15 cellular contexts compared by ENCODE assay signal in genomic region chr1:53526451-53527101, GRCh38.
A peak's percentile ranks its signal among the peaks of the same experiment; 100 is the strongest.
DNase-seq lines count a peak whose midpoint lies in the region; ATAC-seq and TF ChIP-seq lines count a peak whose summit lies in the region.
"Had no signal": no experiment of that assay in that cellular context is flagged by ENCODE, and none has a peak within 500 bp of the region (broad histone marks: within the 10 kb centered on the region; RNA-seq: fewer than 3 reads in every experiment).

No MANE protein-coding gene starts in this region.

- H3K4me3 Mint-ChIP-seq in mesothelial cell of epicardium: peak overlapping the region; percentile 4
- H3K4me3 Mint-ChIP-seq: activated T-helper 17 cell treated with anti-CD3 and anti-CD28 coated beads, Interleukin-2, amount 50 U/mL, for 72 hours; immature natural killer cell had no signal

- H3K9ac ChIP-seq in mesendoderm (ENCODE audit: low read length): no peak overlapping the region

- H4K5ac ChIP-seq in mesendoderm (ENCODE audit: low read length): no peak overlapping the region

- ATAC-seq in upper lobe of right lung: peak; percentile 45
- no peak for ATAC-seq in HG03439 (IDR thresholded peaks at IDR 0.05; ENCODE audit: unreplicated experiment)
- ATAC-seq: activated T-helper 17 cell treated with anti-CD3 and anti-CD28 coated beads, Interleukin-2, amount 50 U/mL, for 72 hours had no signal

- H3K4me3 ChIP-seq in fibroblast of mammary gland (ENCODE audit: control insufficient read depth, low read depth, low read length): no peak overlapping the region
- no peak overlapping the region for H3K4me3 ChIP-seq in upper lobe of right lung
- H3K4me3 ChIP-seq in mesendoderm (ENCODE audit: low read length): no peak overlapping the region
- H3K4me3 ChIP-seq: dorsolateral prefrontal cortex had no signal

- H2AK5ac ChIP-seq in mesendoderm (ENCODE audit: low read length): no peak overlapping the region

- DNase-seq in NCI-H526 treated with DMSO at 0.1 percent for 48 hours (lab: John Stamatoyannopoulos, UW) (peak; percentile 53), fibroblast of mammary gland (ENCODE audit: low read depth) (peak; percentile 48), mesothelial cell of epicardium (ENCODE audit: low spot score in 2 of 2, unreplicated experiment in 2 of 2) (peak; percentile 40 to 67), upper lobe of right lung (no peak), mesendoderm (no peak), HCEC 1CT (no peak), GM10266 (ENCODE audit: extremely low spot score) (no peak)
- DNase-seq: DND-41; dorsolateral prefrontal cortex; immature natural killer cell; NCI-H1694; OCI-M1; stimulated activated CD8-positive, alpha-beta memory T cell treated with anti-CD3 and anti-CD28 coated beads, Interleukin-4, amount 100 ng/mL, for 48 hours had no signal

- no peaks in the 10 kb centered on the region for H3K79me2 ChIP-seq in mesendoderm (ENCODE audit: control insufficient read depth, insufficient read depth, low read length)

- no peak overlapping the region for H2BK120ac ChIP-seq in mesendoderm (ENCODE audit: low read depth, low read length)

- no peak overlapping the region for H2BK15ac ChIP-seq in mesendoderm (replicated peaks; ENCODE audit: low read depth)

- no peaks in the 10 kb centered on the region for H3K9me3 ChIP-seq in upper lobe of right lung

- H2BK5ac ChIP-seq in mesendoderm (ENCODE audit: low read length): no peak overlapping the region

- no peak for TF ChIP-seq CTCF in fibroblast of mammary gland (conservative IDR thresholded peaks at IDR 0.05; ENCODE audit: control insufficient read depth, insufficient read depth, low read depth, low read length)
- TF ChIP-seq CTCF in mesothelial cell of epicardium (IDR thresholded peaks at IDR 0.05; ENCODE audit: unreplicated experiment): no peak
- no peak for TF ChIP-seq CTCF in upper lobe of right lung (IDR thresholded peaks at IDR 0.05)
- TF ChIP-seq CTCF in GM10266 (IDR thresholded peaks at IDR 0.05; ENCODE audit: control insufficient read depth, insufficient read depth, low read depth, missing control alignments): no peak

- intact Hi-C loops in upper lobe of right lung (cut with DNase I): no loop called here

- no peak overlapping the region for H3K56ac ChIP-seq in mesendoderm (ENCODE audit: low read length)

- no peak overlapping the region for H3K18ac ChIP-seq in mesendoderm (ENCODE audit: low read length)

- H4K8ac ChIP-seq in mesendoderm (ENCODE audit: low read depth, low read length): no peak overlapping the region

- H3K36me3 ChIP-seq in upper lobe of right lung (no peaks in the 10 kb centered on the region), mesendoderm (ENCODE audit: control insufficient read depth, insufficient read depth, low read length) (no peaks in the 10 kb centered on the region)

- no peak overlapping the region for H3K4me2 ChIP-seq in mesendoderm (ENCODE audit: low read length)

- no peak overlapping the region for H3K23ac ChIP-seq in mesendoderm (ENCODE audit: low read length)

- H3K4ac ChIP-seq in mesendoderm (ENCODE audit: low read depth, low read length): no peak overlapping the region

- H3K4me1 ChIP-seq in upper lobe of right lung: peaks cover 13% of the 10 kb centered on the region
- peaks cover 4% of the 10 kb centered on the region for H3K4me1 ChIP-seq in mesendoderm (ENCODE audit: control insufficient read depth, low read depth, low read length)

- H3K4me1 Mint-ChIP-seq in mesothelial cell of epicardium: peaks cover 25% of the 10 kb centered on the region
- H3K4me1 Mint-ChIP-seq: immature natural killer cell had no signal

- peak overlapping the region; percentile 94 for H3K27ac Mint-ChIP-seq in mesothelial cell of epicardium
- H3K27ac Mint-ChIP-seq: immature natural killer cell had no signal

- H3K27ac ChIP-seq in upper lobe of right lung: no peak overlapping the region
- H3K27ac ChIP-seq in mesendoderm (ENCODE audit: low read depth, low read length): no peak overlapping the region

- H3K9me3 Mint-ChIP-seq in mesothelial cell of epicardium: no peaks in the 10 kb centered on the region
- H3K9me3 Mint-ChIP-seq: activated T-helper 17 cell treated with anti-CD3 and anti-CD28 coated beads, Interleukin-2, amount 50 U/mL, for 72 hours; immature natural killer cell had no signal

- peaks cover 14% of the 10 kb centered on the region for H3K27me3 Mint-ChIP-seq in mesothelial cell of epicardium (ENCODE audit: low read depth)
- H3K27me3 Mint-ChIP-seq: activated T-helper 17 cell treated with anti-CD3 and anti-CD28 coated beads, Interleukin-2, amount 50 U/mL, for 72 hours had no signal

- no CpG with 5 or more reads among the region's 29 CpGs for WGBS in mesendoderm (ENCODE audit: extremely low coverage, insufficient coverage, low lambda C conversion rate)

- no peaks in the 10 kb centered on the region for H3K36me3 Mint-ChIP-seq in mesothelial cell of epicardium
- H3K36me3 Mint-ChIP-seq: immature natural killer cell had no signal

- H3K27me3 ChIP-seq in upper lobe of right lung: no peaks in the 10 kb centered on the region
- H3K27me3 ChIP-seq in mesendoderm (ENCODE audit: insufficient read depth, low read length, poor library complexity): no peaks in the 10 kb centered on the region
- H3K27me3 ChIP-seq: dorsolateral prefrontal cortex had no signal

- H3K79me1 ChIP-seq in mesendoderm (ENCODE audit: low read length): no peaks in the 10 kb centered on the region

Comparison
In these comparisons a context has a peak if more than half of its experiments do, and no peak if none do; other contexts are left out.
1. DNase-seq: peak in NCI-H526 treated with DMSO at 0.1 percent for 48 hours (single experiment), fibroblast of mammary gland (single experiment) and mesothelial cell of epicardium (2 of 2); none in upper lobe of right lung (single experiment), mesendoderm (single experiment), HCEC 1CT (single experiment) and GM10266 (single experiment).